ENCODE assay signal across 9 cellular contexts in genomic region chrX:40090050-40090804, GRCh38. TPM values are rescaled to one million over a fixed set of nuclear protein-coding genes. Genes with fewer than 3 reads are reported as not detected.
DNase-seq lines count a peak whose midpoint lies in the region.
"Had no signal": no experiment of that assay in that cellular context is flagged by ENCODE, and none has a peak within 500 bp of the region (broad histone marks: within the 10 kb centered on the region; RNA-seq: fewer than 3 reads in every experiment).

No MANE protein-coding gene starts in this region.

- peak overlapping the region; percentile 47 for H3K4me3 Mint-ChIP-seq in activated naive CD8-positive, alpha-beta T cell treated with anti-CD3 and anti-CD28 coated beads for 36 hours

- no peaks in the 10 kb centered on the region for H3K27me3 Mint-ChIP-seq in activated naive CD8-positive, alpha-beta T cell treated with anti-CD3 and anti-CD28 coated beads for 36 hours

- H3K27ac ChIP-seq in iPS DF 6.9 (ENCODE audit: low read length) = no peak overlapping the region

- WGBS in iPS DF 6.9 (ENCODE audit: insufficient coverage, insufficient read length) = no CpG with 5 or more reads among the region's 63 CpGs

- H3K4me3 ChIP-seq in H7 (ENCODE audit: insufficient read depth, low read depth, low read length) (peak overlapping the region; percentile 53), iPS DF 6.9 (ENCODE audit: low read length) (peak overlapping the region; percentile 48; the same call in 1 of the 2 replicates), skeletal muscle cell (ENCODE audit: low read depth, low read length) (peak overlapping the region; percentile 33)

- peaks cover 19% of the 10 kb centered on the region for H3K4me1 ChIP-seq in iPS DF 6.9 (ENCODE audit: control insufficient read depth, insufficient read depth, low read length)

- H3K27me3 ChIP-seq in H7 (ENCODE audit: control insufficient read depth, insufficient read depth, low read length) (peaks cover 49% of the 10 kb centered on the region), iPS DF 6.9 (ENCODE audit: control insufficient read depth, insufficient read depth, low read length) (peaks cover 13% of the 10 kb centered on the region; the same call in 1 of the 2 replicates)

- peak; percentile 81 for DNase-seq in H7
- DNase-seq in activated naive CD8-positive, alpha-beta T cell treated with anti-CD3 and anti-CD28 coated beads for 36 hours = no peak
- no peak for DNase-seq in iPS DF 6.9 (ENCODE audit: low read depth, low spot score)
- no peak for DNase-seq in skeletal muscle cell (ENCODE audit: low read depth)
- no peak for DNase-seq in NCI-H2171 (lab: John Stamatoyannopoulos, UW)
- DNase-seq in kidney glomerular epithelial cell (lab: John Stamatoyannopoulos, UW) = no peak
- no peak for DNase-seq in ACHN
- DNase-seq in AG08395 (ENCODE audit: low spot score) = no peak

- no peaks in the 10 kb centered on the region for H3K9me3 ChIP-seq in iPS DF 6.9 (ENCODE audit: control insufficient read depth, insufficient read depth, low read length)

- peaks cover 9% of the 10 kb centered on the region for H3K36me3 Mint-ChIP-seq in activated naive CD8-positive, alpha-beta T cell treated with anti-CD3 and anti-CD28 coated beads for 36 hours

- no peak overlapping the region for H3K27ac Mint-ChIP-seq in activated naive CD8-positive, alpha-beta T cell treated with anti-CD3 and anti-CD28 coated beads for 36 hours
- H3K27ac Mint-ChIP-seq: T-helper 1 cell treated with Interleukin-12 subunit alpha and Interleukin-12 subunit beta and Interleukin-4 antibody, amounts not matched to agents 30 μg/mL and 1 μg/mL, for 36 hours had no signal

- H3K9me3 Mint-ChIP-seq in activated naive CD8-positive, alpha-beta T cell treated with anti-CD3 and anti-CD28 coated beads for 36 hours = no peaks in the 10 kb centered on the region
- H3K9me3 Mint-ChIP-seq: T-helper 1 cell treated with Interleukin-12 subunit alpha and Interleukin-12 subunit beta and Interleukin-4 antibody, amounts not matched to agents 30 μg/mL and 1 μg/mL, for 36 hours had no signal

- in situ Hi-C loops in ACHN (cut with HindIII; ENCODE audit: low pct_ligation_motif_present, low pct_unique_long_range_greater_than_20kb, low sequenced_read_pairs) = no loop called here

- H3K36me3 ChIP-seq in H7 (replicated peaks; ENCODE audit: control insufficient read depth, insufficient read depth, low read length) (no peaks in the 10 kb centered on the region), iPS DF 6.9 (ENCODE audit: control insufficient read depth, insufficient read depth, low read length) (no peaks in the 10 kb centered on the region)

- peaks cover 46% of the 10 kb centered on the region for H3K4me1 Mint-ChIP-seq in activated naive CD8-positive, alpha-beta T cell treated with anti-CD3 and anti-CD28 coated beads for 36 hours

RNA-seq across cellular contexts. Expression of gene BCOR, which starts 7.5 kb away (rescaled TPM):
- total RNA-seq in H7 (2014; rRNA removed; shearing (Covaris generic)) = 32.5 and 51.0 TPM in 2 replicates
- 10 to 100 TPM; 32.3 to 36.0 TPM for total RNA-seq in activated naive CD8-positive, alpha-beta T cell treated with anti-CD3 and anti-CD28 coated beads for 36 hours
